18 cellular contexts compared by ENCODE assay signal in genomic region chr6:18507018-18507415, GRCh38.
DNase-seq lines count a peak whose midpoint lies in the region; ATAC-seq, FAIRE-seq and TF ChIP-seq lines count a peak whose summit lies in the region.
"Had no signal": no experiment of that assay in that cellular context is flagged by ENCODE, and none has a peak within 500 bp of the region (broad histone marks: within the 10 kb centered on the region; RNA-seq: fewer than 3 reads in every experiment).

No MANE protein-coding gene starts in this region.

- H3K4me2 ChIP-seq in Karpas-422 (ENCODE audit: low read depth, low read length, poor library complexity, severe bottlenecking) = no peak overlapping the region

- no peaks in the 10 kb centered on the region for H3K79me2 ChIP-seq in Karpas-422 (ENCODE audit: low read length)

- no peak overlapping the region for H3K4me3 ChIP-seq in Karpas-422 (ENCODE audit: low read length)
- H3K4me3 ChIP-seq: GM23248, heart right ventricle, spleen, testis had no signal

- no peak for ATAC-seq in GM19467 (IDR thresholded peaks at IDR 0.05; ENCODE audit: unreplicated experiment)
- ATAC-seq: activated T-helper 17 cell treated with anti-CD3 and anti-CD28 coated beads, Interleukin-2, amount 50 U/mL, for 72 hours; heart right ventricle; naive thymus-derived CD4-positive, alpha-beta T cell had no signal

- H3K27me3 ChIP-seq in Karpas-422 (ENCODE audit: low read length) = no peaks in the 10 kb centered on the region
- H3K27me3 ChIP-seq: testis had no signal

- no peaks in the 10 kb centered on the region for H4K20me1 ChIP-seq in Karpas-422 (ENCODE audit: insufficient read depth, low read depth, low read length)

- H3K27ac ChIP-seq in Karpas-422 (ENCODE audit: low read length) = no peak overlapping the region
- H3K27ac ChIP-seq: GM23248, heart right ventricle, spleen, testis had no signal

- no peak overlapping the region for H2AFZ ChIP-seq in Karpas-422 (ENCODE audit: low read length)
- H2AFZ ChIP-seq: GM23248 had no signal

- peak; percentile 95 for FAIRE-seq in D721Med (lab: Jason Lieb, UNC)
- FAIRE-seq: GM12891 had no signal

- DNase-seq in D721Med (ENCODE audit: insufficient read length, low spot score) = no peak
- peak; percentile 39 for DNase-seq in NCI-H1417 treated with DMSO at 0.1 percent for 48 hours (lab: John Stamatoyannopoulos, UW)
- peak; percentile 90 for DNase-seq in NCI-H524 treated with DMSO at 0.1 percent for 48 hours (lab: John Stamatoyannopoulos, UW)
- peak; percentile 5 for DNase-seq in cerebellar cortex (ENCODE audit: low spot score)
- no peak for DNase-seq in anterior cingulate cortex (lab: John Stamatoyannopoulos, UW)
- no peak for DNase-seq in AML-193 (lab: John Stamatoyannopoulos, UW)
- DNase-seq in Karpas-422 = no peak
- DNase-seq: GF-D8; heart right ventricle; mammary epithelial cell; naive thymus-derived CD4-positive, alpha-beta T cell; SIG-M5; spleen; testis had no signal

- no peaks in the 10 kb centered on the region for H3K9me3 ChIP-seq in Karpas-422 (ENCODE audit: low read length)
- H3K9me3 ChIP-seq: heart right ventricle, spleen, testis had no signal

- peaks cover 17% of the 10 kb centered on the region for H3K4me1 ChIP-seq in Karpas-422 (ENCODE audit: low read length)
- H3K4me1 ChIP-seq: testis had no signal

- no peak overlapping the region for H3K9ac ChIP-seq in Karpas-422 (ENCODE audit: low read length)
- H3K9ac ChIP-seq: GM23248 had no signal

- no peak for TF ChIP-seq CTCF in D721Med (IDR thresholded peaks at IDR 0.05; ENCODE audit: insufficient read depth, missing control alignments)

- no peaks in the 10 kb centered on the region for H3K36me3 ChIP-seq in Karpas-422 (ENCODE audit: insufficient read depth, low read length)
- H3K36me3 ChIP-seq: heart right ventricle, spleen had no signal

- H3K9me2 ChIP-seq in Karpas-422 (replicated peaks; ENCODE audit: insufficient read depth, low read length) = no peaks in the 10 kb centered on the region

Comparison
In these comparisons a context has a peak if more than half of its experiments do, and no peak if none do; other contexts are left out.
1. DNase-seq: peak in NCI-H1417 treated with DMSO at 0.1 percent for 48 hours (single experiment), NCI-H524 treated with DMSO at 0.1 percent for 48 hours (single experiment) and cerebellar cortex (single experiment); none in D721Med (single experiment), anterior cingulate cortex (0 of 58), AML-193 (0 of 2) and Karpas-422 (single experiment).